In genomic region chr13:113088691-113089020, GRCh38 we compare ENCODE assay signal across 24 cellular contexts. TPM values are rescaled to one million over a fixed set of nuclear protein-coding genes. Genes with fewer than 3 reads are reported as not detected.
DNase-seq lines count a peak whose midpoint lies in the region; ATAC-seq and TF ChIP-seq lines count a peak whose summit lies in the region.
"Had no signal": no experiment of that assay in that cellular context is flagged by ENCODE, and none has a peak within 500 bp of the region (broad histone marks: within the 10 kb centered on the region; RNA-seq: fewer than 3 reads in every experiment).

No MANE protein-coding gene starts in this region.

- H2BK20ac ChIP-seq in H9 (ENCODE audit: low read depth, low read length, poor library complexity, severe bottlenecking) = no peak overlapping the region

- no peak overlapping the region for H3K4me3 Mint-ChIP-seq in H9
- no peak overlapping the region for H3K4me3 Mint-ChIP-seq in activated CD4-positive, alpha-beta T cell treated with anti-CD3 and anti-CD28 coated beads for 36 hours
- H3K4me3 Mint-ChIP-seq: CD4-positive, alpha-beta memory T cell had no signal

- H3K56ac ChIP-seq in H9 (ENCODE audit: insufficient read length, low read depth, low read length) = no peak overlapping the region

- CTCF ChIA-PET in activated CD4-positive, alpha-beta T cell treated with anti-CD3 and anti-CD28 coated beads for 36 hours (lab: Charles Lee) = no interaction called here

- no peak overlapping the region for H2BK120ac ChIP-seq in H9 (ENCODE audit: low read depth, low read length, poor library complexity, severe bottlenecking)

- no peak overlapping the region for H4K5ac ChIP-seq in H9 (ENCODE audit: insufficient read length, low read depth, low read length)

- DNase-seq in H9 (no peak), RWPE2 (ENCODE audit: low spot score) (peak; percentile 35), left ventricle myocardium inferior (peak; percentile 10), posterior vena cava (ENCODE audit: low spot score) (peak; percentile 73), HK-2 (ENCODE audit: unreplicated experiment) (no peak)
- no peak for DNase-seq in activated CD4-positive, alpha-beta T cell treated with anti-CD3 and anti-CD28 coated beads for 36 hours
- DNase-seq: AML-193; C1 segment of cervical spinal cord; CD4-positive, alpha-beta memory T cell; COR-L47; EL; GDM1; GOT3; KG1; MG63; NCI-H1694; NCI-H2029 treated with DMSO at 0.1 percent for 48 hours; NCI-H2227 treated with DMSO at 0.1 percent for 48 hours; NCI-H526 treated with DMSO at 0.1 percent for 48 hours; Peyer's patch had no signal

- H3T11ph ChIP-seq in H9 (ENCODE audit: low read length) = no peak overlapping the region

- POLR2A ChIA-PET in activated CD4-positive, alpha-beta T cell treated with anti-CD3 and anti-CD28 coated beads for 36 hours (lab: Charles Lee) = no interaction called here

- no peak overlapping the region for H3K4ac ChIP-seq in H9 (ENCODE audit: low read depth, low read length)

- intact Hi-C loops in left ventricle myocardium inferior (cut with micrococcal nuclease) (no loop called here), posterior vena cava (cut with DNase I) (no loop called here)
- intact Hi-C loops in activated CD4-positive, alpha-beta T cell treated with anti-CD3 and anti-CD28 coated beads for 36 hours (cut with DNase I, micrococcal nuclease) = no loop called here

- ATAC-seq in RWPE2 (ENCODE audit: low read depth) = no peak
- no peak for ATAC-seq in HG03045 (IDR thresholded peaks at IDR 0.05; ENCODE audit: unreplicated experiment)
- ATAC-seq in activated CD4-positive, alpha-beta T cell treated with anti-CD3 and anti-CD28 coated beads for 36 hours = no peak
- ATAC-seq: A549, GM12878 had no signal

- H3K9me3 ChIP-seq in H9 (ENCODE audit: control insufficient read depth, low read depth, low read length) = no peaks in the 10 kb centered on the region
- H3K9me3 ChIP-seq in RWPE2 (ENCODE audit: severe bottlenecking) = no peaks in the 10 kb centered on the region
- H3K9me3 ChIP-seq in left ventricle myocardium inferior (replicated peaks) = no peaks in the 10 kb centered on the region
- H3K9me3 ChIP-seq: A549, MG63, Peyer's patch, SJSA1 had no signal

- WGBS in H9 (ENCODE audit: extremely low coverage, insufficient read length, low lambda C conversion rate) = no CpG with 5 or more reads among the region's 17 CpGs

- H3K27ac ChIP-seq in H9 (ENCODE audit: insufficient read length, low read depth, low read length) (no peak overlapping the region), RWPE2 (ENCODE audit: poor library complexity, severe bottlenecking) (no peak overlapping the region), left ventricle myocardium inferior (replicated peaks) (no peak overlapping the region)
- H3K27ac ChIP-seq: A549, Peyer's patch, SJSA1 had no signal

- peaks cover 2% of the 10 kb centered on the region for H4K20me1 ChIP-seq in H9 (ENCODE audit: control insufficient read depth, insufficient read depth, insufficient read length)

- no peak overlapping the region for H2AK5ac ChIP-seq in H9 (ENCODE audit: insufficient read length, low read length)

- no peaks in the 10 kb centered on the region for H3K23me2 ChIP-seq in H9 (ENCODE audit: insufficient read length, low read depth, low read length, poor library complexity, severe bottlenecking)

- no peak overlapping the region for H2BK12ac ChIP-seq in H9 (ENCODE audit: insufficient read length, low read depth, low read length)

- peaks cover 0 to 9% (median 6%) of the 10 kb centered on the region in 3 experiments; a peak in 4 of 7 replicates for H3K36me3 Mint-ChIP-seq in H9 (ENCODE audit: insufficient read depth in 1 of 3, low read depth in 3 of 3)
- H3K36me3 Mint-ChIP-seq in activated CD4-positive, alpha-beta T cell treated with anti-CD3 and anti-CD28 coated beads for 36 hours (ENCODE audit: low read depth) = no peaks in the 10 kb centered on the region

- H3K79me1 ChIP-seq in H9 (ENCODE audit: insufficient read depth, low read depth, low read length, poor library complexity, severe bottlenecking) = no peaks in the 10 kb centered on the region

- no peak overlapping the region for H3K14ac ChIP-seq in H9 (ENCODE audit: insufficient read depth, low read length)

- H3K18ac ChIP-seq in H9 (ENCODE audit: insufficient read length, low read depth, low read length) = no peak overlapping the region

- no peak overlapping the region for H3K23ac ChIP-seq in H9 (ENCODE audit: insufficient read length, low read depth, low read length)

- no peak overlapping the region for H2BK5ac ChIP-seq in H9 (ENCODE audit: insufficient read length, low read length)

- no peak overlapping the region for H2BK15ac ChIP-seq in H9 (ENCODE audit: low read depth, low read length)

- H4K8ac ChIP-seq in H9 (replicated peaks; ENCODE audit: insufficient read length, low read depth, low read length) = no peak overlapping the region

- H3K9ac ChIP-seq in H9 (ENCODE audit: extremely low read depth, insufficient read length, low read length) = no peak overlapping the region

- no peaks in the 10 kb centered on the region for H3K79me2 ChIP-seq in H9 (ENCODE audit: insufficient read depth, low read length)

- no peaks in the 10 kb centered on the region for H3K27me3 ChIP-seq in H9 (ENCODE audit: insufficient read depth, low read length)
- H3K27me3 ChIP-seq in RWPE2 (ENCODE audit: insufficient read depth, poor library complexity, severe bottlenecking) = peaks cover 3% of the 10 kb centered on the region
- H3K27me3 ChIP-seq in left ventricle myocardium inferior (ENCODE audit: low read depth) = no peaks in the 10 kb centered on the region
- H3K27me3 ChIP-seq: MG63, Peyer's patch, SJSA1 had no signal

- H3K4me3 ChIP-seq in RWPE2 (ENCODE audit: severe bottlenecking) = no peak overlapping the region
- H3K4me3 ChIP-seq in left ventricle myocardium inferior = no peak overlapping the region
- H3K4me3 ChIP-seq: A549, GM12878, MG63, Peyer's patch, SJSA1 had no signal

- H3K27ac Mint-ChIP-seq in H9 = peak overlapping the region in 2 of 3 experiments; percentile 29 to 79; a peak in 2 of 7 replicates
- H3K27ac Mint-ChIP-seq in activated CD4-positive, alpha-beta T cell treated with anti-CD3 and anti-CD28 coated beads for 36 hours = no peak overlapping the region
- H3K27ac Mint-ChIP-seq: CD4-positive, alpha-beta memory T cell had no signal

- peaks cover 12 to 18% of the 10 kb centered on the region in 2 experiments for H3K4me1 Mint-ChIP-seq in H9
- H3K4me1 Mint-ChIP-seq in activated CD4-positive, alpha-beta T cell treated with anti-CD3 and anti-CD28 coated beads for 36 hours = no peaks in the 10 kb centered on the region
- H3K4me1 Mint-ChIP-seq: CD4-positive, alpha-beta memory T cell had no signal

- H3K36me3 ChIP-seq in RWPE2 (ENCODE audit: low read depth) (no peaks in the 10 kb centered on the region), left ventricle myocardium inferior (peaks cover 62% of the 10 kb centered on the region)
- H3K36me3 ChIP-seq: MG63, SJSA1 had no signal

- no peak overlapping the region for H2AFZ ChIP-seq in H9 (ENCODE audit: low read length)

- H4K91ac ChIP-seq in H9 (ENCODE audit: insufficient read length, low read depth, low read length) = no peak overlapping the region

- H3K4me2 ChIP-seq in H9 (ENCODE audit: insufficient read depth, insufficient read length, low read length) = no peak overlapping the region
- H3K4me2 ChIP-seq: A549 had no signal

- TF ChIP-seq CTCF in H9 (conservative IDR thresholded peaks at IDR 0.05) = no peak
- no peak for TF ChIP-seq CTCF in RWPE2 (IDR thresholded peaks at IDR 0.05; ENCODE audit: poor library complexity, severe bottlenecking)
- TF ChIP-seq CTCF in left ventricle myocardium inferior (IDR thresholded peaks at IDR 0.05; ENCODE audit: borderline replicate concordance) = no peak

- H3K4me1 ChIP-seq in H9 (ENCODE audit: insufficient read depth, low read length) (no peaks in the 10 kb centered on the region; the same call in 1 of the 2 replicates), RWPE2 (ENCODE audit: insufficient read depth, poor library complexity, severe bottlenecking) (no peaks in the 10 kb centered on the region), left ventricle myocardium inferior (peaks cover 4% of the 10 kb centered on the region)
- H3K4me1 ChIP-seq: A549, Peyer's patch, SJSA1 had no signal

- H3K27me3 Mint-ChIP-seq in H9 (ENCODE audit: low read depth) = peaks cover 1% of the 10 kb centered on the region; the same call in 1 of the 2 replicates
- no peaks in the 10 kb centered on the region for H3K27me3 Mint-ChIP-seq in activated CD4-positive, alpha-beta T cell treated with anti-CD3 and anti-CD28 coated beads for 36 hours
- H3K27me3 Mint-ChIP-seq: CD4-positive, alpha-beta memory T cell had no signal

- no peaks in the 10 kb centered on the region for H3K9me3 Mint-ChIP-seq in H9
- no peaks in the 10 kb centered on the region for H3K9me3 Mint-ChIP-seq in activated CD4-positive, alpha-beta T cell treated with anti-CD3 and anti-CD28 coated beads for 36 hours (ENCODE audit: low read depth)

RNA-seq across cellular contexts. Expression of gene F7, which starts 16.9 kb away (rescaled TPM):
- total RNA-seq in H9 (2021) = 0.66 and 0.81 TPM in 2 replicates
- not detected for total RNA-seq in left ventricle myocardium inferior
- total RNA-seq in posterior vena cava = under 1 TPM in 1 of 2 donors, not detected in 1; 0.10 TPM
- total RNA-seq in activated CD4-positive, alpha-beta T cell treated with anti-CD3 and anti-CD28 coated beads for 36 hours = under 1 TPM; 0.11 to 0.12 TPM
- total RNA-seq: CD4-positive, alpha-beta memory T cell; GM12878; SJSA1 had no signal

RNA-seq across cellular contexts. Expression of gene F10, which starts 33.9 kb away (rescaled TPM):
- total RNA-seq in H9 (2021) (1.7 TPM in 2 replicates), left ventricle myocardium inferior (3.5 TPM), posterior vena cava (10 to 100 TPM; 19.8 to 48.4 TPM)
- total RNA-seq in activated CD4-positive, alpha-beta T cell treated with anti-CD3 and anti-CD28 coated beads for 36 hours = not detected
- total RNA-seq: CD4-positive, alpha-beta memory T cell; GM12878 had no signal

Comparison
In these comparisons a context has a peak if more than half of its experiments do, and no peak if none do; other contexts are left out.
1. DNase-seq: peak in RWPE2 (single experiment), left ventricle myocardium inferior (single experiment) and posterior vena cava (single experiment); none in H9 (single experiment), activated CD4-positive, alpha-beta T cell treated with anti-CD3 and anti-CD28 coated beads for 36 hours (single experiment) and HK-2 (single experiment).